1 cellular context compared by ENCODE assay signal in genomic region chr22:20779014-20779812, GRCh38.
TF ChIP-seq lines count a peak whose summit lies in the region.

No MANE protein-coding gene starts in this region.

TF ChIP-seq in H1, 55 proteins besides CTCF, POLR2A, EP300 and RAD21:
- TF ChIP-seq NRF1 (IDR thresholded peaks at IDR 0.05; ENCODE audit: low read depth, low read length) (no peak), E2F6 (IDR thresholded peaks at IDR 0.05) (no peak)
